ENCODE assay signal across 24 cellular contexts in genomic region chr15:44782516-44782915, GRCh38. TPM values are rescaled to one million over a fixed set of nuclear protein-coding genes. Genes with fewer than 3 reads are reported as not detected.
DNase-seq lines count a peak whose midpoint lies in the region; ATAC-seq and TF ChIP-seq lines count a peak whose summit lies in the region.
"Had no signal": no experiment of that assay in that cellular context is flagged by ENCODE, and none has a peak within 500 bp of the region (broad histone marks: within the 10 kb centered on the region; RNA-seq: fewer than 3 reads in every experiment).

No MANE protein-coding gene starts in this region.

- H3K4me3 ChIP-seq in testis = no peak overlapping the region
- H3K4me3 ChIP-seq: adrenal gland, esophagus squamous epithelium, GM12878, HAP-1, left ventricle myocardium inferior, vagina had no signal

- DNase-seq in A172 (ENCODE audit: low spot score) = peak; percentile 11
- DNase-seq in EH (ENCODE audit: low read depth) = peak; percentile 12
- DNase-seq in SW480 (ENCODE audit: low spot score) = peak; percentile 6
- peak; percentile 29 for DNase-seq in iris pigment epithelial cell (ENCODE audit: low read depth)
- no peak for DNase-seq in activated naive CD8-positive, alpha-beta T cell treated with anti-CD3 and anti-CD28 coated beads, Interleukin-2, amount 50 U/mL, for 24 hours
- DNase-seq in testis = no peak
- DNase-seq: activated CD4-positive, alpha-beta T cell treated with anti-CD3 and anti-CD28 coated beads, Interleukin-2, amount 10 ng/mL, durations not matched to agents 7 days and 5 days; activated effector memory CD4-positive, alpha-beta T cell treated with Interleukin-2 at 50 U/mL for 16 hours; adrenal gland; effector CD8-positive, alpha-beta T cell; esophagus squamous epithelium; GDM1; left ventricle myocardium inferior; NCI-H187; NCI-H446; stimulated activated CD4-positive, alpha-beta T cell treated with anti-CD3 and anti-CD28 coated beads, Interleukin-12 subunit alpha, Interleukin-12 subunit beta, amount 100 ng/mL, for 4 hours; stimulated activated CD8-positive, alpha-beta memory T cell treated with anti-CD3 and anti-CD28 coated beads, Interleukin-4, amount 100 ng/mL, for 48 hours had no signal

- no peaks in the 10 kb centered on the region for H3K27me3 ChIP-seq in testis
- H3K27me3 ChIP-seq: adrenal gland, neutrophil, vagina had no signal

- ATAC-seq in HG02678 (IDR thresholded peaks at IDR 0.05; ENCODE audit: unreplicated experiment) (no peak), HG03457 (IDR thresholded peaks at IDR 0.05; ENCODE audit: unreplicated experiment) (no peak)
- ATAC-seq in activated naive CD8-positive, alpha-beta T cell treated with anti-CD3 and anti-CD28 coated beads, Interleukin-2, amount 50 U/mL, for 24 hours = no peak
- ATAC-seq: GM12878, Right ventricle myocardium inferior had no signal

- H3K4me1 ChIP-seq in testis = no peaks in the 10 kb centered on the region
- H3K4me1 ChIP-seq: vagina had no signal

- H3K9me3 ChIP-seq in testis = no peaks in the 10 kb centered on the region
- H3K9me3 ChIP-seq: adrenal gland, esophagus squamous epithelium, HAP-1, left ventricle myocardium inferior, neutrophil, vagina had no signal

- WGBS in testis, 2 donors = 97 to 98% methylated on average over 3 of the region's 3 CpGs

- intact Hi-C loops in testis (cut with DNase I; ENCODE audit: low total_unique reads) = no loop called here

- no peak overlapping the region for H3K27ac Mint-ChIP-seq in activated naive CD8-positive, alpha-beta T cell treated with anti-CD3 and anti-CD28 coated beads, Interleukin-2, amount 50 U/mL, for 24 hours
- H3K27ac Mint-ChIP-seq: activated CD4-positive, alpha-beta T cell treated with anti-CD3 and anti-CD28 coated beads, Interleukin-2, amount 10 ng/mL, durations not matched to agents 7 days and 5 days had no signal

- H3K27ac ChIP-seq in testis = no peak overlapping the region
- H3K27ac ChIP-seq: adrenal gland, esophagus squamous epithelium, left ventricle myocardium inferior, neutrophil, vagina had no signal

- no peak overlapping the region for H3K4me3 Mint-ChIP-seq in activated naive CD8-positive, alpha-beta T cell treated with anti-CD3 and anti-CD28 coated beads, Interleukin-2, amount 50 U/mL, for 24 hours
- H3K4me3 Mint-ChIP-seq: activated CD4-positive, alpha-beta T cell treated with anti-CD3 and anti-CD28 coated beads, Interleukin-2, amount 10 ng/mL, durations not matched to agents 7 days and 5 days had no signal

- no peak for TF ChIP-seq CTCF in testis (IDR thresholded peaks at IDR 0.05)

- no peaks in the 10 kb centered on the region for H3K9me3 Mint-ChIP-seq in activated naive CD8-positive, alpha-beta T cell treated with anti-CD3 and anti-CD28 coated beads, Interleukin-2, amount 50 U/mL, for 24 hours
- H3K9me3 Mint-ChIP-seq: activated CD4-positive, alpha-beta T cell treated with anti-CD3 and anti-CD28 coated beads, Interleukin-2, amount 10 ng/mL, durations not matched to agents 7 days and 5 days had no signal

- no peaks in the 10 kb centered on the region for H3K36me3 Mint-ChIP-seq in activated naive CD8-positive, alpha-beta T cell treated with anti-CD3 and anti-CD28 coated beads, Interleukin-2, amount 50 U/mL, for 24 hours (ENCODE audit: low read depth)

- H3K36me3 ChIP-seq in testis (ENCODE audit: low read depth, missing control alignments) = no peaks in the 10 kb centered on the region
- H3K36me3 ChIP-seq: adrenal gland, esophagus squamous epithelium, HAP-1, left ventricle myocardium inferior, neutrophil, vagina had no signal

- H3K27me3 Mint-ChIP-seq in activated naive CD8-positive, alpha-beta T cell treated with anti-CD3 and anti-CD28 coated beads, Interleukin-2, amount 50 U/mL, for 24 hours = no peaks in the 10 kb centered on the region

- no peak for TF ChIP-seq POLR2A in testis (IDR thresholded peaks at IDR 0.05)

- H3K4me1 Mint-ChIP-seq in activated naive CD8-positive, alpha-beta T cell treated with anti-CD3 and anti-CD28 coated beads, Interleukin-2, amount 50 U/mL, for 24 hours = peaks cover 40% of the 10 kb centered on the region

RNA-seq across cellular contexts. Expression of gene TRIM69, which starts 46.2 kb away (rescaled TPM):
- 16.4 and 16.5 TPM in 2 replicates for total RNA-seq in A172 (2014; rRNA removed; shearing (Covaris generic))
- 10 to 100 TPM; 19.1 to 23.5 TPM for total RNA-seq in testis
- polyA plus RNA-seq in testis (ENCODE audit: insufficient read depth, low read depth, low replicate concordance) = 120 TPM

Comparison
In these comparisons a context has a peak if more than half of its experiments do, and no peak if none do; other contexts are left out.
1. DNase-seq: peak in A172 (single experiment), EH (single experiment), SW480 (single experiment) and iris pigment epithelial cell (single experiment); none in activated naive CD8-positive, alpha-beta T cell treated with anti-CD3 and anti-CD28 coated beads, Interleukin-2, amount 50 U/mL, for 24 hours (single experiment) and testis (single experiment).